In genomic region chr16:21503574-21503920, GRCh38 we compare ENCODE assay signal across 7 cellular contexts.
DNase-seq lines count a peak whose midpoint lies in the region; ATAC-seq, FAIRE-seq and TF ChIP-seq lines count a peak whose summit lies in the region.
"Not testable (repeated sequence)": the region's sequence is repeated elsewhere in the genome, so short reads cannot be mapped to it uniquely, and the experiment has no call there.

No MANE protein-coding gene starts in this region.

- not testable (repeated sequence) for H3K14ac ChIP-seq in H1 (ENCODE audit: insufficient read length)

- H2BK20ac ChIP-seq in H1 (ENCODE audit: low read length) = not testable (repeated sequence)

- ATAC-seq in psoas muscle = not testable (repeated sequence)

- not testable (repeated sequence) for H3K27me3 Mint-ChIP-seq in Calu3 (ENCODE audit: unreplicated experiment); activated CD4-positive, alpha-beta T cell treated with anti-CD3 and anti-CD28 coated beads, Interleukin-2, amount 10 ng/mL, durations not matched to agents 24 days and 14 days; activated naive CD4-positive, alpha-beta T cell treated with anti-CD3 and anti-CD28 coated beads, Interleukin-2, amount 10 ng/mL, durations not matched to agents 7 days and 5 days; mesothelial cell of epicardium (ENCODE audit: low read depth)

- H3K4me1 Mint-ChIP-seq in Calu3 (ENCODE audit: low read depth, unreplicated experiment) = peaks cover 36% of the 10 kb centered on the region
- H3K4me1 Mint-ChIP-seq in activated CD4-positive, alpha-beta T cell treated with anti-CD3 and anti-CD28 coated beads, Interleukin-2, amount 10 ng/mL, durations not matched to agents 24 days and 14 days = peaks cover 34% of the 10 kb centered on the region
- H3K4me1 Mint-ChIP-seq in activated naive CD4-positive, alpha-beta T cell treated with anti-CD3 and anti-CD28 coated beads, Interleukin-2, amount 10 ng/mL, durations not matched to agents 7 days and 5 days = peaks cover 37% of the 10 kb centered on the region
- peaks cover 12% of the 10 kb centered on the region for H3K4me1 Mint-ChIP-seq in mesothelial cell of epicardium

- H3K4ac ChIP-seq in H1 (replicated peaks; ENCODE audit: insufficient read length, low read depth, low read length) = not testable (repeated sequence)

- peaks cover 42% of the 10 kb centered on the region for H3F3A ChIP-seq in PC-9 (ENCODE audit: insufficient read depth, low read depth)

- intact Hi-C loops in Calu3 (cut with micrococcal nuclease; ENCODE audit: unreplicated experiment); PC-9 (cut with micrococcal nuclease; ENCODE audit: unreplicated experiment); activated CD4-positive, alpha-beta T cell treated with anti-CD3 and anti-CD28 coated beads, Interleukin-2, amount 10 ng/mL, durations not matched to agents 24 days and 14 days (cut with micrococcal nuclease); psoas muscle (cut with DNase I): not testable (repeated sequence)

- H2BK120ac ChIP-seq in H1 (replicated peaks; ENCODE audit: low read depth, low read length) = not testable (repeated sequence)

- FAIRE-seq in H1 (lab: Jason Lieb, UNC) = not testable (repeated sequence)

- H4K8ac ChIP-seq in H1 (ENCODE audit: extremely low read depth, insufficient read depth, low read length) = not testable (repeated sequence)

- TF ChIP-seq RAD21 in H1 (IDR thresholded peaks at IDR 0.05 in 1 of 2, conservative IDR thresholded peaks at IDR 0.05 in 1 of 2; ENCODE audit: low read depth in 2 of 2, low read length in 2 of 2) = not testable (repeated sequence)

- H3K23me2 ChIP-seq in H1 (ENCODE audit: low read depth, low read length) = not testable (repeated sequence)

- H3K4me3 ChIP-seq in PC-9; H1 (ENCODE audit: extremely low read depth in 1 of 4, insufficient read depth in 2 of 4, low read depth in 3 of 4, low read length in 4 of 4); psoas muscle: not testable (repeated sequence)

- not testable (repeated sequence) for H2AK5ac ChIP-seq in H1 (ENCODE audit: low read depth, low read length)

- 86% methylated on average over 6 of the region's 6 CpGs; no CpG with 5 or more reads in 1 of the 2 experiments for WGBS in H1 (ENCODE audit: extremely low coverage in 1 of 2, insufficient coverage in 1 of 2, insufficient read length in 1 of 2, insufficient replicate concordance in 2 of 2, low coverage in 1 of 2, low lambda C conversion rate in 2 of 2, missing lambda C conversion rate in 1 of 2), 2 experiments
- WGBS in psoas muscle, 3 donors = 84 to 92% (median 86%) methylated on average over 6 of the region's 6 CpGs

- CTCF ChIA-PET in Calu3 (lab: Charles Lee); PC-9 (lab: Charles Lee); activated naive CD4-positive, alpha-beta T cell treated with anti-CD3 and anti-CD28 coated beads, Interleukin-2, amount 10 ng/mL, durations not matched to agents 7 days and 5 days (lab: Charles Lee); H1 (lab: Charles Lee; ENCODE audit: partially characterized antibody): not testable (repeated sequence)

- H3K4me3 Mint-ChIP-seq in Calu3 (ENCODE audit: low read depth, unreplicated experiment) (peak overlapping the region; percentile 83), mesothelial cell of epicardium (peak overlapping the region; percentile 83)
- peak overlapping the region; percentile 29 for H3K4me3 Mint-ChIP-seq in activated CD4-positive, alpha-beta T cell treated with anti-CD3 and anti-CD28 coated beads, Interleukin-2, amount 10 ng/mL, durations not matched to agents 24 days and 14 days
- peak overlapping the region; percentile 26 for H3K4me3 Mint-ChIP-seq in activated naive CD4-positive, alpha-beta T cell treated with anti-CD3 and anti-CD28 coated beads, Interleukin-2, amount 10 ng/mL, durations not matched to agents 7 days and 5 days

- TF ChIP-seq CTCF in Calu3 (IDR thresholded peaks at IDR 0.05; ENCODE audit: unreplicated experiment); PC-9 (conservative IDR thresholded peaks at IDR 0.05); H1 (IDR thresholded peaks at IDR 0.05; ENCODE audit: control extremely low read depth in 1 of 3, insufficient read depth in 1 of 3, low read depth in 1 of 3, low read length in 3 of 3); mesothelial cell of epicardium (IDR thresholded peaks at IDR 0.05; ENCODE audit: unreplicated experiment); psoas muscle (IDR thresholded peaks at IDR 0.05): not testable (repeated sequence)

- POLR2A ChIA-PET in PC-9 (lab: Charles Lee; ENCODE audit: unreplicated experiment); H1 (lab: Charles Lee; ENCODE audit: partially characterized antibody): not testable (repeated sequence)

- H4K91ac ChIP-seq in H1 (replicated peaks; ENCODE audit: insufficient read length, low read length) = not testable (repeated sequence)

- H3K9me3 ChIP-seq in PC-9 (ENCODE audit: insufficient read depth, low read depth); H1 (ENCODE audit: insufficient read depth in 2 of 2, low read depth in 1 of 2, low read length in 1 of 2); psoas muscle: not testable (repeated sequence)

- not testable (repeated sequence) for TF ChIP-seq POLR2A in H1 (IDR thresholded peaks at IDR 0.05; ENCODE audit: control extremely low read depth in 1 of 2, low read depth in 2 of 2, low read length in 2 of 2)

- H3K79me1 ChIP-seq in H1 (ENCODE audit: low read depth, low read length) = not testable (repeated sequence)

- not testable (repeated sequence) for H3K56ac ChIP-seq in H1 (replicated peaks; ENCODE audit: insufficient read length, low read depth, low read length)

- BruUV-seq in Calu3 (replicated peaks; lab: Mats Ljungman, UMichigan); PC-9 (replicated peaks; lab: Mats Ljungman, UMichigan): not testable (repeated sequence)

- not testable (repeated sequence) for H2BK15ac ChIP-seq in H1 (ENCODE audit: low read length)

- H3K4me2 ChIP-seq in PC-9 (peak overlapping the region; percentile 96; the same call in 1 of the 2 replicates), H1 (ENCODE audit: insufficient read depth in 1 of 2, low read depth in 2 of 2, low read length in 2 of 2) (peak overlapping the region; percentile 13 to 82; a peak in 2 of 4 replicates)

- H3K9ac ChIP-seq in H1 (replicated peaks in 1 of 4; ENCODE audit: extremely low read depth in 1 of 4, low read depth in 3 of 4, low read length in 3 of 4) = not testable (repeated sequence)

- not testable (repeated sequence) for H2BK12ac ChIP-seq in H1 (ENCODE audit: low read depth, low read length)

- H4K5ac ChIP-seq in H1 (ENCODE audit: insufficient read length, low read depth, low read length) = not testable (repeated sequence)

- not testable (repeated sequence) for H3K18ac ChIP-seq in H1 (ENCODE audit: extremely low read depth, low read length)

- H3K27ac Mint-ChIP-seq in Calu3 (ENCODE audit: unreplicated experiment) = not testable (repeated sequence)
- H3K27ac Mint-ChIP-seq in activated CD4-positive, alpha-beta T cell treated with anti-CD3 and anti-CD28 coated beads, Interleukin-2, amount 10 ng/mL, durations not matched to agents 24 days and 14 days = peak overlapping the region; percentile 70
- H3K27ac Mint-ChIP-seq in activated naive CD4-positive, alpha-beta T cell treated with anti-CD3 and anti-CD28 coated beads, Interleukin-2, amount 10 ng/mL, durations not matched to agents 7 days and 5 days = peak overlapping the region; percentile 70
- H3K27ac Mint-ChIP-seq in mesothelial cell of epicardium = peak overlapping the region; percentile 95

- H3K9me3 Mint-ChIP-seq in Calu3 (ENCODE audit: low read depth, unreplicated experiment); activated CD4-positive, alpha-beta T cell treated with anti-CD3 and anti-CD28 coated beads, Interleukin-2, amount 10 ng/mL, durations not matched to agents 24 days and 14 days; activated naive CD4-positive, alpha-beta T cell treated with anti-CD3 and anti-CD28 coated beads, Interleukin-2, amount 10 ng/mL, durations not matched to agents 7 days and 5 days; mesothelial cell of epicardium: not testable (repeated sequence)

- TF ChIP-seq EP300 in H1 (IDR thresholded peaks at IDR 0.05; ENCODE audit: borderline replicate concordance in 1 of 2, low read depth in 2 of 2, low read length in 2 of 2) = not testable (repeated sequence)

- H4K20me1 ChIP-seq in PC-9 (ENCODE audit: insufficient read depth) = peaks cover 50% of the 10 kb centered on the region
- H4K20me1 ChIP-seq in H1 (replicated peaks in 1 of 2; ENCODE audit: control insufficient read depth in 1 of 2, insufficient read depth in 2 of 2, low read length in 2 of 2) = not testable (repeated sequence)

- not testable (repeated sequence) for H2AFZ ChIP-seq in PC-9; H1 (ENCODE audit: low read length)

- not testable (repeated sequence) for H2BK5ac ChIP-seq in H1 (ENCODE audit: low read depth, low read length)

- H3K79me2 ChIP-seq in PC-9 (ENCODE audit: low read depth) = peaks cover 68% of the 10 kb centered on the region
- H3K79me2 ChIP-seq in H1 (ENCODE audit: control insufficient read depth in 1 of 2, insufficient read depth in 2 of 2, low read length in 2 of 2) = peaks cover 0 to 52% of the 10 kb centered on the region in 2 experiments; a peak in 3 of 4 replicates

- not testable (repeated sequence) for DNase-seq in Calu3; PC-9; activated CD4-positive, alpha-beta T cell treated with anti-CD3 and anti-CD28 coated beads, Interleukin-2, amount 10 ng/mL, durations not matched to agents 24 days and 14 days; H1 (ENCODE audit: low read depth in 1 of 2, low spot score in 2 of 2); mesothelial cell of epicardium (ENCODE audit: low spot score in 2 of 2, unreplicated experiment in 2 of 2); psoas muscle
- DNase-seq in activated naive CD4-positive, alpha-beta T cell treated with anti-CD3 and anti-CD28 coated beads, Interleukin-2, amount 10 ng/mL, durations not matched to agents 7 days and 5 days = peak; percentile 6

- H3K4me1 ChIP-seq in PC-9 (replicated peaks; ENCODE audit: insufficient read depth) (peaks cover 21% of the 10 kb centered on the region), psoas muscle (peaks cover 10% of the 10 kb centered on the region)
- not testable (repeated sequence) for H3K4me1 ChIP-seq in H1 (replicated peaks in 1 of 4; ENCODE audit: control insufficient read depth in 3 of 4, insufficient read depth in 4 of 4, low read length in 3 of 4)

- H3K27ac ChIP-seq in PC-9 = peak overlapping the region; percentile 77; the same call in 1 of the 2 replicates
- H3K27ac ChIP-seq in H1 (ENCODE audit: low read depth, low read length) = not testable (repeated sequence)
- peak overlapping the region; percentile 92 for H3K27ac ChIP-seq in psoas muscle

- H3K27me3 ChIP-seq in PC-9 (ENCODE audit: insufficient read depth, low read depth); H1 (replicated peaks in 1 of 4; ENCODE audit: control insufficient read depth in 3 of 4, extremely low read depth in 1 of 4, insufficient read depth in 3 of 4, low read length in 3 of 4); psoas muscle (ENCODE audit: insufficient read depth in 3 of 3, low read length in 2 of 3): not testable (repeated sequence)

- H3K9me2 ChIP-seq in PC-9 (ENCODE audit: insufficient read depth) = not testable (repeated sequence)

- H3K23ac ChIP-seq in H1 (ENCODE audit: insufficient read length) = not testable (repeated sequence)

- not testable (repeated sequence) for H3K36me3 ChIP-seq in PC-9 (ENCODE audit: low read depth); H1 (ENCODE audit: control insufficient read depth in 2 of 4, insufficient read depth in 4 of 4, low read length in 3 of 4); psoas muscle (ENCODE audit: insufficient read depth in 1 of 2, low read depth in 1 of 2)

- peaks cover 51% of the 10 kb centered on the region for H3K36me3 Mint-ChIP-seq in Calu3 (ENCODE audit: insufficient read depth, unreplicated experiment)
- peaks cover 35% of the 10 kb centered on the region for H3K36me3 Mint-ChIP-seq in activated CD4-positive, alpha-beta T cell treated with anti-CD3 and anti-CD28 coated beads, Interleukin-2, amount 10 ng/mL, durations not matched to agents 24 days and 14 days (ENCODE audit: low read depth)
- H3K36me3 Mint-ChIP-seq in activated naive CD4-positive, alpha-beta T cell treated with anti-CD3 and anti-CD28 coated beads, Interleukin-2, amount 10 ng/mL, durations not matched to agents 7 days and 5 days = peaks cover 15% of the 10 kb centered on the region
- H3K36me3 Mint-ChIP-seq in mesothelial cell of epicardium = not testable (repeated sequence)

Comparison
In these comparisons a context has a peak if more than half of its experiments do, and no peak if none do; other contexts are left out.
1. H3K4me3 Mint-ChIP-seq: peak in every context shown above with its lines; median percentile 83 in Calu3; 83 in mesothelial cell of epicardium; 29 in activated CD4-positive, alpha-beta T cell treated with anti-CD3 and anti-CD28 coated beads, Interleukin-2, amount 10 ng/mL, durations not matched to agents 24 days and 14 days; 26 in activated naive CD4-positive, alpha-beta T cell treated with anti-CD3 and anti-CD28 coated beads, Interleukin-2, amount 10 ng/mL, durations not matched to agents 7 days and 5 days.